ENCODE assay signal across 12 cellular contexts in the genomic region with DNA sequence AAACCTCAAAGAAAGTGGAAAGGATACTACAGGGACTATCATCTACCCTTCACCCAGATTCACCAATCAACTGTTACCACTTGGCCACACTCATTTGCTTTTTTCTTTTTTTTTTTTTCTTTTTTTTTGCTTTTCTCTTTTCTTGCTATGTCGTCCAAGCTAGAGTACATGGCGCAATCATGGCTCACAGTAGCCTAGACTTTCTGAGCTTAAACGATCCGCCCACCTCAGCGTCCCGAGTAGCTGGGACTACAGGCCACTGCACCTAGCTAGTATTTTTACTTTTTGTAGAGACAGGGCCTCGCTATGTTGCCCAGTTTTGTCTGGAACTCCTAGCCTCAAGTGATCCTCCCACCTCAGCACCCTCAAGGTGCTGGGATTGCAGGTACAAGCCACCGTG. TPM values are rescaled to one million over a fixed set of nuclear protein-coding genes. Genes with fewer than 3 reads are reported as not detected.
A peak's percentile ranks its signal among the peaks of the same experiment; 100 is the strongest.
DNase-seq lines count a peak whose midpoint lies in the region; ATAC-seq, FAIRE-seq and TF ChIP-seq lines count a peak whose summit lies in the region.
"Had no signal": no experiment of that assay in that cellular context is flagged by ENCODE, and none has a peak within 500 bp of the region (broad histone marks: within the 10 kb centered on the region; RNA-seq: fewer than 3 reads in every experiment).

No MANE protein-coding gene starts in this region.

- H3K9me3 ChIP-seq in HepG2 (ENCODE audit: low read length) (no peaks in the 10 kb centered on the region), right lobe of liver (no peaks in the 10 kb centered on the region), uterus (no peaks in the 10 kb centered on the region)
- H3K9me3 ChIP-seq: right atrium auricular region had no signal

- POLR2A ChIA-PET in HepG2 (lab: Yijun Ruan, JAX), result no interaction called here
- POLR2A ChIA-PET in naive thymus-derived CD8-positive, alpha-beta T cell (lab: Charles Lee), result interaction anchor here (1.4 to 3.1 kb wide), 2 partner anchors 23 to 27 kb away, joined by 5 to 29 read pairs; a partner anchor contains a TSS

- intact Hi-C loops in HepG2 (cut with micrococcal nuclease; ENCODE audit: unreplicated experiment), result no loop called here
- intact Hi-C loops in right lobe of liver (cut with DNase I), result no loop called here
- intact Hi-C loops in uterus (cut with DNase I; ENCODE audit: low total_unique reads), result no loop called here

- TF ChIP-seq EP300 in HepG2 (IDR thresholded peaks at IDR 0.05; ENCODE audit: low read depth in 2 of 2, low read length in 2 of 2) (no peak), HepG2 (CRISPR knock-in tag; IDR thresholded peaks at IDR 0.05; ENCODE audit: borderline replicate concordance) (no peak)

- H3K79me2 ChIP-seq in HepG2 (ENCODE audit: insufficient read depth, low read length), result no peaks in the 10 kb centered on the region

- TF ChIP-seq CTCF in HepG2 (CRISPR knock-in tag; IDR thresholded peaks at IDR 0.05), result no peak
- TF ChIP-seq CTCF in right lobe of liver (IDR thresholded peaks at IDR 0.05), result no peak
- no peak for TF ChIP-seq CTCF in uterus (IDR thresholded peaks at IDR 0.05)

- no peak overlapping the region for H2AFZ ChIP-seq in HepG2 (ENCODE audit: low read length)

- DNase-seq in HepG2 (ENCODE audit: low spot score), result no peak
- DNase-seq in right lobe of liver, result no peak
- peak in 1 of 61 donors; percentile 9 for DNase-seq in caudate nucleus (lab: John Stamatoyannopoulos, UW)
- no peak for DNase-seq in naive thymus-derived CD8-positive, alpha-beta T cell
- DNase-seq in uterus, result no peak
- no peak for DNase-seq in NCI-H2227 (lab: John Stamatoyannopoulos, UW; ENCODE audit: unreplicated experiment)
- no peak for DNase-seq in amniotic stem cell (lab: John Stamatoyannopoulos, UW)
- no peak for DNase-seq in GM12892 (ENCODE audit: insufficient read length)
- DNase-seq: NCI-H2227 treated with DMSO at 0.1 percent for 48 hours, RPMI8226 had no signal

- no peaks in the 10 kb centered on the region for H3K9me3 Mint-ChIP-seq in naive thymus-derived CD8-positive, alpha-beta T cell

- H3K4me3 Mint-ChIP-seq in naive thymus-derived CD8-positive, alpha-beta T cell, result peak overlapping the region; percentile 44 to 93 (median 91)

- no peak for FAIRE-seq in HepG2 (lab: Jason Lieb, UNC)
- FAIRE-seq in GM12892 (lab: Jason Lieb, UNC), result no peak

- in situ Hi-C loops in HepG2 (cut with HindIII; ENCODE audit: extremely low pct_ligation_motif_present, low pct_unique_long_range_greater_than_20kb), result no loop called here

- H3K4me2 ChIP-seq in HepG2 (ENCODE audit: low read depth, low read length), result no peak overlapping the region

- no peaks in the 10 kb centered on the region for H3K27me3 Mint-ChIP-seq in naive thymus-derived CD8-positive, alpha-beta T cell

- no peak overlapping the region for H3K4me3 ChIP-seq in HepG2 (replicated peaks in 1 of 3; ENCODE audit: insufficient read depth in 1 of 3, low read depth in 2 of 3, low read length in 3 of 3)
- no peak overlapping the region for H3K4me3 ChIP-seq in right lobe of liver
- no peak overlapping the region for H3K4me3 ChIP-seq in uterus
- H3K4me3 ChIP-seq: right atrium auricular region had no signal

- no peaks in the 10 kb centered on the region for H4K20me1 ChIP-seq in HepG2 (ENCODE audit: insufficient read depth, low read length)

- CTCF ChIA-PET in HepG2 (lab: Yijun Ruan, JAX; ENCODE audit: low intra/inter-chr PET ratio, low total read pairs), result no interaction called here

- WGBS in HepG2 (ENCODE audit: low lambda C conversion rate), result 45% methylated on average over 8 of the region's 8 CpGs
- 45% methylated on average over 7 of the region's 8 CpGs for WGBS in right lobe of liver (ENCODE audit: insufficient coverage, low coverage, low lambda C conversion rate, missing lambda C conversion rate)

- no peak overlapping the region for H3K9ac ChIP-seq in HepG2 (ENCODE audit: insufficient read depth, low read depth, low read length)

- TF ChIP-seq RAD21 in HepG2 (CRISPR knock-in tag; IDR thresholded peaks at IDR 0.05), result no peak

- ATAC-seq in HepG2 (no peak), right lobe of liver (no peak)
- no peak for ATAC-seq in naive thymus-derived CD8-positive, alpha-beta T cell

- peak overlapping the region; percentile 73 to 100 (median 98) for H3K27ac Mint-ChIP-seq in naive thymus-derived CD8-positive, alpha-beta T cell

- H3K4me1 ChIP-seq in HepG2 (ENCODE audit: insufficient read depth, low read length), result peaks cover 26% of the 10 kb centered on the region
- H3K4me1 ChIP-seq in right lobe of liver, result peaks cover 0 to 26% (median 17%) of the 10 kb centered on the region in 4 donors
- H3K4me1 ChIP-seq in uterus, result peaks cover 15 to 46% of the 10 kb centered on the region in 2 donors

- no TSS peak for BruUV-seq in HepG2 (replicated peaks; lab: Mats Ljungman, UMichigan)

- no peaks in the 10 kb centered on the region for H3K36me3 ChIP-seq in HepG2 (replicated peaks in 1 of 2; ENCODE audit: control insufficient read depth in 1 of 2, insufficient read depth in 2 of 2, low read length in 2 of 2)
- H3K36me3 ChIP-seq in right lobe of liver, result no peaks in the 10 kb centered on the region
- no peaks in the 10 kb centered on the region for H3K36me3 ChIP-seq in uterus
- H3K36me3 ChIP-seq: right atrium auricular region had no signal

- H3K27me3 ChIP-seq in HepG2 (ENCODE audit: control insufficient read depth in 1 of 2, insufficient read depth in 2 of 2, low read length in 2 of 2) (peaks cover 4 to 25% of the 10 kb centered on the region in 2 experiments; a peak in 3 of 5 replicates), right lobe of liver (no peaks in the 10 kb centered on the region), uterus (no peaks in the 10 kb centered on the region)
- H3K27me3 ChIP-seq: right atrium auricular region had no signal

- peaks cover 56 to 97% (median 89%) of the 10 kb centered on the region in 4 donors for H3K4me1 Mint-ChIP-seq in naive thymus-derived CD8-positive, alpha-beta T cell

- TF ChIP-seq POLR2A in HepG2 (IDR thresholded peaks at IDR 0.05; ENCODE audit: insufficient read depth in 1 of 2, low read depth in 2 of 2, low read length in 2 of 2) (no peak), right lobe of liver (IDR thresholded peaks at IDR 0.05) (no peak), uterus (IDR thresholded peaks at IDR 0.05) (no peak), GM12892 (IDR thresholded peaks at IDR 0.05; ENCODE audit: low read depth, low read length) (no peak)

- no peaks in the 10 kb centered on the region for H3K36me3 Mint-ChIP-seq in naive thymus-derived CD8-positive, alpha-beta T cell

- H3K27ac ChIP-seq in HepG2 (ENCODE audit: extremely low read length, insufficient read depth, low read length) (no peak overlapping the region), right lobe of liver (no peak overlapping the region), caudate nucleus (ENCODE audit: low read depth, low read length) (peak overlapping the region; percentile 86), uterus (peak overlapping the region; percentile 89 to 90)
- H3K27ac ChIP-seq: VCaP had no signal

TF ChIP-seq in HepG2, 621 proteins besides CTCF, POLR2A, EP300 and RAD21:
- TF ChIP-seq CEBPB (IDR thresholded peaks at IDR 0.05; ENCODE audit: borderline replicate concordance, low read depth, low read length), result peak; percentile 60; the same call in 1 of the 2 replicates
- TF ChIP-seq KLF12 (CRISPR knock-in tag; IDR thresholded peaks at IDR 0.05; ENCODE audit: borderline replicate concordance), result no peak

RNA-seq across cellular contexts. Expression of a gene that starts 24.0 kb away (rescaled TPM):
- 0.93 and 0.98 TPM in 2 replicates for total RNA-seq in HepG2 (2016; rRNA removed; fragmentation: Illumina TruSeq; extraction: Trizol)
- 0.61 and 1.1 TPM in 2 replicates for total RNA-seq in HepG2 (2016; cell fraction: cytosol; rRNA removed; fragmentation: Illumina TruSeq; extraction: Trizol; ENCODE audit: low read depth)
- total RNA-seq in HepG2 (2016; cell fraction: insoluble cytoplasmic fraction; rRNA removed; fragmentation: Illumina TruSeq; extraction: Trizol), result 0.58 and 0.97 TPM in 2 replicates
- 1.2 TPM in 2 replicates for total RNA-seq in HepG2 (2016; cell fraction: membrane; rRNA removed; fragmentation: Illumina TruSeq; extraction: Trizol)
- 0.28 and 0.41 TPM in 2 replicates for total RNA-seq in HepG2 (2016; cell fraction: nucleus; rRNA removed; fragmentation: Illumina TruSeq; extraction: Trizol)
- 0.51 and 1.2 TPM in 2 replicates for polyA plus RNA-seq in HepG2 (2011; rRNA removed)
- 0.42 and 1.3 TPM in 2 replicates for polyA plus RNA-seq in HepG2 (2011; cell fraction: cytosol; rRNA removed)
- polyA plus RNA-seq in HepG2 (2011; cell fraction: nucleus; rRNA removed), result 1.2 and 2.2 TPM in 2 replicates
- polyA plus RNA-seq in HepG2 (2012), result 1.3 and 1.6 TPM in 2 replicates
- polyA plus RNA-seq in HepG2 (2016; cell fraction: cytosol; fragmentation: Illumina TruSeq; extraction: Trizol; ENCODE audit: low read depth), result 0.84 and 1.2 TPM in 2 replicates
- 1.0 and 1.9 TPM in 2 replicates for polyA plus RNA-seq in HepG2 (2016; cell fraction: insoluble cytoplasmic fraction; fragmentation: Illumina TruSeq; extraction: Trizol; ENCODE audit: low read depth)
- polyA plus RNA-seq in HepG2 (2016; cell fraction: membrane; fragmentation: Illumina TruSeq; extraction: Trizol; ENCODE audit: low read depth), result 0.97 and 1.1 TPM in 2 replicates
- 0.85 and 0.91 TPM in 2 replicates for polyA plus RNA-seq in HepG2 (2016; cell fraction: nucleus; fragmentation: Illumina TruSeq; extraction: Trizol; ENCODE audit: insufficient read depth, low read depth)
- 0.84 and 28.9 TPM in 2 replicates for polyA minus RNA-seq in HepG2 (2011; rRNA and poly(A)+ RNA removed; ENCODE audit: low replicate concordance)
- 0.59 and 0.79 TPM in 2 replicates for polyA minus RNA-seq in HepG2 (2011; cell fraction: cytosol; rRNA and poly(A)+ RNA removed)
- polyA minus RNA-seq in HepG2 (2011; cell fraction: nucleus; rRNA and poly(A)+ RNA removed), result 0.50 and 0.90 TPM in 2 replicates
- total RNA-seq in right lobe of liver, result 10 to 100 TPM; 20.4 to 30.8 (median 26.3) TPM
- 100 to 1,000 TPM; 130 to 132 TPM for total RNA-seq in naive thymus-derived CD8-positive, alpha-beta T cell
- 100 to 1,000 TPM; 156 to 189 (median 167) TPM for polyA plus RNA-seq in naive thymus-derived CD8-positive, alpha-beta T cell
- 100 to 1,000 TPM in 1 of 4 donors, 10 to 100 TPM in 3; 41.5 to 112 (median 57.8) TPM for total RNA-seq in uterus
- 7.0 TPM for polyA plus RNA-seq in GM12892 (2012; ENCODE audit: missing spikeins)

Comparison
In these comparisons a context has a peak if more than half of its experiments do, and no peak if none do; other contexts are left out.
1. RNA of a gene that starts 24.0 kb away (total RNA-seq): 130 to 132 TPM in naive thymus-derived CD8-positive, alpha-beta T cell, 41.5 to 112 TPM in uterus and 20.4 to 30.8 TPM in right lobe of liver; 0.28 to 1.2 TPM in HepG2; every median in the first group is over 4 times any median in the second.
2. H3K27ac ChIP-seq: peak in caudate nucleus (single experiment) and uterus (2 of 2); none in HepG2 (single experiment) and right lobe of liver (0 of 3).